18 cellular contexts compared by ENCODE assay signal in genomic region chr14:70672328-70672675, GRCh38. TPM values are rescaled to one million over a fixed set of nuclear protein-coding genes. Genes with fewer than 3 reads are reported as not detected.
A peak's percentile ranks its signal among the peaks of the same experiment; 100 is the strongest.
DNase-seq lines count a peak whose midpoint lies in the region; ATAC-seq, FAIRE-seq and TF ChIP-seq lines count a peak whose summit lies in the region.
"Had no signal": no experiment of that assay in that cellular context is flagged by ENCODE, and none has a peak within 500 bp of the region (broad histone marks: within the 10 kb centered on the region; RNA-seq: fewer than 3 reads in every experiment).

No MANE protein-coding gene starts in this region.

- peaks cover 15 to 27% (median 17%) of the 10 kb centered on the region in 4 donors for H3K4me1 Mint-ChIP-seq in naive thymus-derived CD8-positive, alpha-beta T cell
- no peaks in the 10 kb centered on the region for H3K4me1 Mint-ChIP-seq in osteocyte (ENCODE audit: unreplicated experiment)

- H3K9ac ChIP-seq in mammary epithelial cell (ENCODE audit: insufficient read depth, low read length): no peak overlapping the region

- no peaks in the 10 kb centered on the region for H4K20me1 ChIP-seq in mammary epithelial cell (ENCODE audit: insufficient read depth, low read length)

- H3K4me1 ChIP-seq in mammary epithelial cell (ENCODE audit: insufficient read depth, low read length) (peaks cover 22% of the 10 kb centered on the region), breast epithelium (no peaks in the 10 kb centered on the region)

- peak overlapping the region; percentile 38 for H3K4me2 ChIP-seq in mammary epithelial cell (ENCODE audit: insufficient read depth, low read depth, low read length)
- H3K4me2 ChIP-seq: GM23338 had no signal

- in situ Hi-C loops in mammary epithelial cell (cut with MboI; ENCODE audit: low sequenced_read_pairs in 2 of 2): no loop called here

- dilution Hi-C loops in mammary epithelial cell (cut with HindIII; ENCODE audit: low sequenced_read_pairs): no loop called here

- H2AFZ ChIP-seq in mammary epithelial cell (ENCODE audit: low read depth, low read length): peak overlapping the region; percentile 80
- H2AFZ ChIP-seq: GM23338 had no signal

- H3K9me3 Mint-ChIP-seq in naive thymus-derived CD8-positive, alpha-beta T cell: no peaks in the 10 kb centered on the region
- no peaks in the 10 kb centered on the region for H3K9me3 Mint-ChIP-seq in osteocyte (ENCODE audit: unreplicated experiment)
- H3K9me3 Mint-ChIP-seq: CD4-positive, alpha-beta memory T cell; GM23338 had no signal

- H3K4me3 ChIP-seq in mammary epithelial cell (replicated peaks in 1 of 3; ENCODE audit: insufficient read depth in 1 of 3, low read depth in 2 of 3, low read length in 3 of 3) (no peak overlapping the region), breast epithelium (no peak overlapping the region)
- H3K4me3 ChIP-seq: GM23338 had no signal

- intact Hi-C loops in mammary epithelial cell (cut with micrococcal nuclease) (no loop called here), breast epithelium (cut with DNase I; ENCODE audit: low total_unique reads) (no loop called here)

- H3K36me3 Mint-ChIP-seq in naive thymus-derived CD8-positive, alpha-beta T cell: peaks cover 0 to 81% (median 22%) of the 10 kb centered on the region in 3 donors
- H3K36me3 Mint-ChIP-seq in osteocyte (ENCODE audit: unreplicated experiment): no peaks in the 10 kb centered on the region

- peak overlapping the region in 6 of 10 donors; percentile 3 to 66 (median 37) for H3K27ac Mint-ChIP-seq in naive thymus-derived CD8-positive, alpha-beta T cell
- H3K27ac Mint-ChIP-seq in osteocyte (ENCODE audit: unreplicated experiment): no peak overlapping the region
- H3K27ac Mint-ChIP-seq: GM23338 had no signal

- H3K79me2 ChIP-seq in mammary epithelial cell (ENCODE audit: insufficient read depth, low read length): no peaks in the 10 kb centered on the region

- DNase-seq in mammary epithelial cell (no peak), breast epithelium (ENCODE audit: low spot score in 2 of 2) (no peak), HTR-8/SVneo (ENCODE audit: insufficient read length, low spot score) (no peak), osteocyte (ENCODE audit: extremely low spot score, unreplicated experiment) (no peak), NCI-H2081 (lab: John Stamatoyannopoulos, UW) (no peak)
- DNase-seq in naive thymus-derived CD8-positive, alpha-beta T cell: no peak
- DNase-seq: CD4-positive, alpha-beta memory T cell; DMS153; DMS79; GDM1; HCEC 1CT had no signal

- ATAC-seq in naive thymus-derived CD8-positive, alpha-beta T cell: no peak
- no peak for ATAC-seq in HG03159 (IDR thresholded peaks at IDR 0.05; ENCODE audit: unreplicated experiment)
- ATAC-seq: GM23338 had no signal

- CTCF ChIA-PET in mammary epithelial cell (lab: Charles Lee; ENCODE audit: low non-redundant PET): no interaction called here

- H3K27ac ChIP-seq in mammary epithelial cell (ENCODE audit: insufficient read depth, low read depth, low read length): no peak overlapping the region
- peak overlapping the region in 1 of 2 donors; percentile 84 for H3K27ac ChIP-seq in breast epithelium
- H3K27ac ChIP-seq: C4-2B, HL-60 had no signal

- no peaks in the 10 kb centered on the region for H3K27me3 ChIP-seq in mammary epithelial cell (ENCODE audit: insufficient read depth, low read length)
- no peaks in the 10 kb centered on the region for H3K27me3 ChIP-seq in breast epithelium

- peak; percentile 91 for FAIRE-seq in HTR-8/SVneo (lab: Jason Lieb, UNC)
- FAIRE-seq: GM12892, GM18507, H54 had no signal

- H3K9me3 ChIP-seq in mammary epithelial cell (replicated peaks; ENCODE audit: insufficient read depth, low read length): no peaks in the 10 kb centered on the region
- no peaks in the 10 kb centered on the region for H3K9me3 ChIP-seq in breast epithelium

- H3K27me3 Mint-ChIP-seq in naive thymus-derived CD8-positive, alpha-beta T cell: no peaks in the 10 kb centered on the region
- H3K27me3 Mint-ChIP-seq in osteocyte (ENCODE audit: unreplicated experiment): no peaks in the 10 kb centered on the region
- H3K27me3 Mint-ChIP-seq: CD4-positive, alpha-beta memory T cell had no signal

- WGBS in mammary epithelial cell (ENCODE audit: low coverage, missing lambda C conversion rate): 13% methylated on average over 4 of the region's 4 CpGs

- TF ChIP-seq CTCF in mammary epithelial cell (conservative IDR thresholded peaks at IDR 0.05 in 1 of 2, IDR thresholded peaks at IDR 0.05 in 1 of 2; ENCODE audit: extremely low read depth in 1 of 2, insufficient read depth in 1 of 2, low read depth in 1 of 2, low read length in 2 of 2) (no peak), breast epithelium (IDR thresholded peaks at IDR 0.05) (no peak), osteocyte (IDR thresholded peaks at IDR 0.05) (no peak)

- H3K36me3 ChIP-seq in mammary epithelial cell (ENCODE audit: insufficient read depth, low read length): no peaks in the 10 kb centered on the region
- H3K36me3 ChIP-seq in breast epithelium: no peaks in the 10 kb centered on the region

- POLR2A ChIA-PET in naive thymus-derived CD8-positive, alpha-beta T cell (lab: Charles Lee): interaction anchor here (1.2 kb wide), 1 partner anchor 31 kb away, joined by 4 read pairs; no protein-coding TSS in a partner anchor

- BruUV-seq in mammary epithelial cell (replicated peaks; lab: Mats Ljungman, UMichigan): no TSS peak

- TF ChIP-seq POLR2A in breast epithelium (IDR thresholded peaks at IDR 0.05): no peak

- H3K4me3 Mint-ChIP-seq in naive thymus-derived CD8-positive, alpha-beta T cell: no peak overlapping the region
- no peak overlapping the region for H3K4me3 Mint-ChIP-seq in osteocyte (ENCODE audit: unreplicated experiment)
- H3K4me3 Mint-ChIP-seq: CD4-positive, alpha-beta memory T cell; GM23338 had no signal

RNA-seq across cellular contexts. Expression of gene TTC9, which starts 30.6 kb away (rescaled TPM):
- 1 to 10 TPM; 2.5 to 3.3 TPM for total RNA-seq in mammary epithelial cell
- polyA plus RNA-seq in mammary epithelial cell: 5.2 TPM
- polyA minus RNA-seq in mammary epithelial cell: 10.4 TPM
- 1 to 10 TPM in 2 of 3 donors, under 1 TPM in 1; 0.48 to 7.5 (median 3.9) TPM for total RNA-seq in breast epithelium
- total RNA-seq in naive thymus-derived CD8-positive, alpha-beta T cell: 10 to 100 TPM; 25.2 to 26.5 TPM
- 10 to 100 TPM; 10.2 to 22.0 (median 10.6) TPM for polyA plus RNA-seq in naive thymus-derived CD8-positive, alpha-beta T cell
- 0.99 and 1.2 TPM in 2 replicates for total RNA-seq in osteocyte
